Comparison of ENCODE assay signal across 22 cellular contexts in genomic region chr5:181212080-181212479, GRCh38. TPM values are rescaled to one million over a fixed set of nuclear protein-coding genes. Genes with fewer than 3 reads are reported as not detected.
"Had no signal": no experiment of that assay in that cellular context is flagged by ENCODE, and none has a peak within 500 bp of the region (broad histone marks: within the 10 kb centered on the region; RNA-seq: fewer than 3 reads in every experiment).

No MANE protein-coding gene starts in this region.

- ATAC-seq: left colon; mucosa of descending colon; natural killer cell treated with Interleukin-12 subunit alpha and Interleukin-12 subunit beta and Interleukin-15 and Interleukin-18, amount 100 ng/mL, for 72 hours; stimulated activated memory B cell treated with anti-CD40 and anti-IgM and Interleukin-4, amounts not matched to agents 10 μg/mL and 1 μg/mL and 100 μg/mL, for 72 hours; stimulated activated naive CD8-positive, alpha-beta T cell treated with anti-CD3 and anti-CD28 coated beads, Interleukin-15, Interleukin-2, amounts not matched to agents 100 U/mL and 50 U/mL, for 24 hours had no signal

- H3K9me3 Mint-ChIP-seq: mesothelial cell of epicardium; natural killer cell treated with Interleukin-12 subunit alpha and Interleukin-12 subunit beta and Interleukin-15 and Interleukin-18, amount 100 ng/mL, for 72 hours; stimulated activated memory B cell treated with anti-CD40 and anti-IgM and Interleukin-4, amounts not matched to agents 10 μg/mL and 1 μg/mL and 100 μg/mL, for 72 hours; type B pancreatic cell had no signal

- H3K27ac Mint-ChIP-seq: memory B cell; mesothelial cell of epicardium; naive B cell; natural killer cell treated with Interleukin-12 subunit alpha and Interleukin-12 subunit beta and Interleukin-15 and Interleukin-18, amount 100 ng/mL, for 72 hours; type B pancreatic cell had no signal

- H3K27me3 Mint-ChIP-seq: stimulated activated memory B cell treated with anti-CD40 and anti-IgM and Interleukin-4, amounts not matched to agents 10 μg/mL and 1 μg/mL and 100 μg/mL, for 72 hours had no signal

- H3K27ac ChIP-seq: dorsolateral prefrontal cortex, sigmoid colon, skin epidermis, spleen, testis, tibial artery had no signal

- H3K4me3 ChIP-seq: dorsolateral prefrontal cortex, lung, mucosa of descending colon, sigmoid colon, skin epidermis, spleen, testis, tibial artery had no signal

- DNase-seq: dorsolateral prefrontal cortex; effector CD4-positive, alpha-beta T cell; head of caudate nucleus; hippocampal formation; left colon; mucosa of descending colon; naive B cell; sigmoid colon; spleen; stimulated activated CD4-positive, alpha-beta T cell treated with anti-CD3 and anti-CD28 coated beads, Interleukin-4, amount 100 ng/mL, for 4 hours; stimulated activated naive CD8-positive, alpha-beta T cell treated with anti-CD3 and anti-CD28 coated beads, Interleukin-15, Interleukin-2, amounts not matched to agents 100 U/mL and 50 U/mL, for 24 hours; substantia nigra; testis; tibial artery had no signal

- H3K36me3 Mint-ChIP-seq: mesothelial cell of epicardium; naive B cell; stimulated activated memory B cell treated with anti-CD40 and anti-IgM and Interleukin-4, amounts not matched to agents 10 μg/mL and 1 μg/mL and 100 μg/mL, for 72 hours; type B pancreatic cell had no signal

- H3K36me3 ChIP-seq: sigmoid colon, spleen, tibial artery had no signal

- H3K27me3 ChIP-seq: dorsolateral prefrontal cortex, sigmoid colon, testis, tibial artery had no signal

- H3K9me3 ChIP-seq: mucosa of descending colon, sigmoid colon, testis, tibial artery had no signal

- H3K4me3 Mint-ChIP-seq: memory B cell; mesothelial cell of epicardium; natural killer cell treated with Interleukin-12 subunit alpha and Interleukin-12 subunit beta and Interleukin-15 and Interleukin-18, amount 100 ng/mL, for 72 hours; neural crest cell; stimulated activated memory B cell treated with anti-CD40 and anti-IgM and Interleukin-4, amounts not matched to agents 10 μg/mL and 1 μg/mL and 100 μg/mL, for 72 hours; type B pancreatic cell had no signal

- H3K4me1 ChIP-seq: testis had no signal

RNA-seq across cellular contexts. Expression of gene TRIM7, which starts 7.1 kb away (rescaled TPM):
- total RNA-seq: neural crest cell had no signal
